Comparison of ENCODE assay signal across 1 cellular context in the genomic region with DNA sequence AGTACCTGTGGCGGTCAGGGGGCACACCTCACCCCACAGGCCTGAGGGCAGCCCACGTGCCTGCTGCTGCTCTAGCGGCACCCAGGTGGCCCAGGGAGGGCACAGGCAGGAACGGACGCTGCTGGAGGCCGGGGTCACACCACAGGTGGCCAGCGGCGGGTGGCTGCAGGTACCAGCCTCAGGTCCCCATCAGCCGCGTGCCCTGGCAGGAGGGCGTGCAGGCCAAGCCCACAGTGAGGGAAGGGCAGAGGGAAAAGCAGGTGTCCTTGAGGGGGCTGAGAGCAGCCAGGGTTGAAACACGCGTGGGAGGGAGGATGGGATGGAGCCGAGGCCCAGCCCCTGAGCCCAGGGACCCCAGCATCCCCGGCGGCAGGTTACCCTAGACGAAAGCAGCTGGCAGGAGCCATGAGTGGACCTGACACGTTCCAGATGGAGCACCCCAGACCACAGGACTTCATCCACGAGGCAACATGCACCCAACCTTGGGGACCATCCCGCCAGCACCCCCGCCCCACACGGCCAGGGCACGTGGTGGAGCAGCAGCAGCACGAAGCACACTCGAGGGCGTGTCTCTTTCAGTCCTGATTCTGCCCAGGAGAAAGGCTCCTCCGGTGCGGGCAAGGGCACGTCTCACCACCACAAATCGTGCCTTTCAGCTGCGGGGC.
TF ChIP-seq lines count a peak whose summit lies in the region.

No MANE protein-coding gene starts in this region.

TF ChIP-seq in K562, 482 proteins besides CTCF, POLR2A, EP300 and RAD21:
- TF ChIP-seq, protein P1, sequence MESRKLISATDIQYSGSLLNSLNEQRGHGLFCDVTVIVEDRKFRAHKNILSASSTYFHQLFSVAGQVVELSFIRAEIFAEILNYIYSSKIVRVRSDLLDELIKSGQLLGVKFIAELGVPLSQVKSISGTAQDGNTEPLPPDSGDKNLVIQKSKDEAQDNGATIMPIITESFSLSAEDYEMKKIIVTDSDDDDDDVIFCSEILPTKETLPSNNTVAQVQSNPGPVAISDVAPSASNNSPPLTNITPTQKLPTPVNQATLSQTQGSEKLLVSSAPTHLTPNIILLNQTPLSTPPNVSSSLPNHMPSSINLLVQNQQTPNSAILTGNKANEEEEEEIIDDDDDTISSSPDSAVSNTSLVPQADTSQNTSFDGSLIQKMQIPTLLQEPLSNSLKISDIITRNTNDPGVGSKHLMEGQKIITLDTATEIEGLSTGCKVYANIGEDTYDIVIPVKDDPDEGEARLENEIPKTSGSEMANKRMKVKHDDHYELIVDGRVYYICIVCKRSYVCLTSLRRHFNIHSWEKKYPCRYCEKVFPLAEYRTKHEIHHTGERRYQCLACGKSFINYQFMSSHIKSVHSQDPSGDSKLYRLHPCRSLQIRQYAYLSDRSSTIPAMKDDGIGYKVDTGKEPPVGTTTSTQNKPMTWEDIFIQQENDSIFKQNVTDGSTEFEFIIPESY (CRISPR knock-in tag; IDR thresholded peaks at IDR 0.05) = 0 out of 2 replicates have a peak, but pooled peaks have one; percentile 18
- TF ChIP-seq ETV6 (IDR thresholded peaks at IDR 0.05; ENCODE audit: borderline replicate concordance in 1 of 2, low read depth in 2 of 2, low read length in 1 of 2) (no peak), ETV6 (CRISPR knock-in tag; IDR thresholded peaks at IDR 0.05; ENCODE audit: borderline replicate concordance) (no peak), POLR2G (IDR thresholded peaks at IDR 0.05; ENCODE audit: low read depth, low read length) (0 out of 2 replicates have a peak, but pooled peaks have one; percentile 9), RBFOX2 (IDR thresholded peaks at IDR 0.05; ENCODE audit: low read depth, low read length) (peak; percentile 23; the same call in 1 of the 2 replicates), HNRNPL (IDR thresholded peaks at IDR 0.05; ENCODE audit: low read depth, low read length) (0 out of 2 replicates have a peak, but pooled peaks have one; percentile 34)
- TF ChIP-seq, protein P2, sequence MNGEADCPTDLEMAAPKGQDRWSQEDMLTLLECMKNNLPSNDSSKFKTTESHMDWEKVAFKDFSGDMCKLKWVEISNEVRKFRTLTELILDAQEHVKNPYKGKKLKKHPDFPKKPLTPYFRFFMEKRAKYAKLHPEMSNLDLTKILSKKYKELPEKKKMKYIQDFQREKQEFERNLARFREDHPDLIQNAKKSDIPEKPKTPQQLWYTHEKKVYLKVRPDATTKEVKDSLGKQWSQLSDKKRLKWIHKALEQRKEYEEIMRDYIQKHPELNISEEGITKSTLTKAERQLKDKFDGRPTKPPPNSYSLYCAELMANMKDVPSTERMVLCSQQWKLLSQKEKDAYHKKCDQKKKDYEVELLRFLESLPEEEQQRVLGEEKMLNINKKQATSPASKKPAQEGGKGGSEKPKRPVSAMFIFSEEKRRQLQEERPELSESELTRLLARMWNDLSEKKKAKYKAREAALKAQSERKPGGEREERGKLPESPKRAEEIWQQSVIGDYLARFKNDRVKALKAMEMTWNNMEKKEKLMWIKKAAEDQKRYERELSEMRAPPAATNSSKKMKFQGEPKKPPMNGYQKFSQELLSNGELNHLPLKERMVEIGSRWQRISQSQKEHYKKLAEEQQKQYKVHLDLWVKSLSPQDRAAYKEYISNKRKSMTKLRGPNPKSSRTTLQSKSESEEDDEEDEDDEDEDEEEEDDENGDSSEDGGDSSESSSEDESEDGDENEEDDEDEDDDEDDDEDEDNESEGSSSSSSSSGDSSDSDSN (IDR thresholded peaks at IDR 0.05; ENCODE audit: borderline replicate concordance in 1 of 2, low read depth in 2 of 2, low read length in 2 of 2) = no peak
- TF ChIP-seq, protein P3, sequence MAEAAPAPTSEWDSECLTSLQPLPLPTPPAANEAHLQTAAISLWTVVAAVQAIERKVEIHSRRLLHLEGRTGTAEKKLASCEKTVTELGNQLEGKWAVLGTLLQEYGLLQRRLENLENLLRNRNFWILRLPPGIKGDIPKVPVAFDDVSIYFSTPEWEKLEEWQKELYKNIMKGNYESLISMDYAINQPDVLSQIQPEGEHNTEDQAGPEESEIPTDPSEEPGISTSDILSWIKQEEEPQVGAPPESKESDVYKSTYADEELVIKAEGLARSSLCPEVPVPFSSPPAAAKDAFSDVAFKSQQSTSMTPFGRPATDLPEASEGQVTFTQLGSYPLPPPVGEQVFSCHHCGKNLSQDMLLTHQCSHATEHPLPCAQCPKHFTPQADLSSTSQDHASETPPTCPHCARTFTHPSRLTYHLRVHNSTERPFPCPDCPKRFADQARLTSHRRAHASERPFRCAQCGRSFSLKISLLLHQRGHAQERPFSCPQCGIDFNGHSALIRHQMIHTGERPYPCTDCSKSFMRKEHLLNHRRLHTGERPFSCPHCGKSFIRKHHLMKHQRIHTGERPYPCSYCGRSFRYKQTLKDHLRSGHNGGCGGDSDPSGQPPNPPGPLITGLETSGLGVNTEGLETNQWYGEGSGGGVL (CRISPR knock-in tag; IDR thresholded peaks at IDR 0.05) = no peak
